In genomic region chr11:71929491-71929890, GRCh38 we compare ENCODE assay signal across 8 cellular contexts. TPM values are rescaled to one million over a fixed set of nuclear protein-coding genes. Genes with fewer than 3 reads are reported as not detected.
A peak's percentile ranks its signal among the peaks of the same experiment; 100 is the strongest.
DNase-seq lines count a peak whose midpoint lies in the region; ATAC-seq, FAIRE-seq and TF ChIP-seq lines count a peak whose summit lies in the region.

No MANE protein-coding gene starts in this region.

- ATAC-seq in thoracic aorta (ENCODE audit: insufficient number of reproducible peaks, low FRiP score, low read depth) (no peak), GM18907 (IDR thresholded peaks at IDR 0.05; ENCODE audit: unreplicated experiment) (no peak), HG03139 (IDR thresholded peaks at IDR 0.05; ENCODE audit: unreplicated experiment) (no peak)

- 6% methylated on average over 6 of the region's 6 CpGs for WGBS in liver

- TF ChIP-seq CTCF in liver (IDR thresholded peaks at IDR 0.05; ENCODE audit: low read depth, low read length, missing input control) (no peak), thoracic aorta (IDR thresholded peaks at IDR 0.05) (no peak)

- H3K4me3 Mint-ChIP-seq in activated CD4-positive, alpha-beta T cell treated with anti-CD3 and anti-CD28 coated beads, Interleukin-2, amount 10 ng/mL, durations not matched to agents 7 days and 5 days: peak overlapping the region; percentile 97

- H3K9ac ChIP-seq in adipocyte (ENCODE audit: low read length) (peak overlapping the region; percentile 91), liver (ENCODE audit: low read depth in 1 of 2, low read length in 2 of 2) (peak overlapping the region; percentile 52 to 85)

- CTCF ChIA-PET in activated CD4-positive, alpha-beta T cell treated with anti-CD3 and anti-CD28 coated beads, Interleukin-2, amount 10 ng/mL, durations not matched to agents 7 days and 5 days (lab: Charles Lee): interaction anchor here (1.0 to 2.1 kb wide), 5 partner anchors 9 to 340 kb away, joined by 3 to 6 read pairs (median 4); no protein-coding TSS in a partner anchor

- FAIRE-seq in GM19239 (lab: Jason Lieb, UNC): no peak

- H3K4me3 ChIP-seq in adipocyte (ENCODE audit: low read length) (peak overlapping the region; percentile 91), liver (ENCODE audit: low read depth in 1 of 3, low read length in 3 of 3) (peak overlapping the region; percentile 71 to 100 (median 92)), thoracic aorta (peak overlapping the region; percentile 92)

- H3K27me3 Mint-ChIP-seq in activated CD4-positive, alpha-beta T cell treated with anti-CD3 and anti-CD28 coated beads, Interleukin-2, amount 10 ng/mL, durations not matched to agents 7 days and 5 days: no peaks in the 10 kb centered on the region

- TF ChIP-seq RAD21 in liver (IDR thresholded peaks at IDR 0.05): no peak

- DNase-seq in activated CD4-positive, alpha-beta T cell treated with anti-CD3 and anti-CD28 coated beads, Interleukin-2, amount 10 ng/mL, durations not matched to agents 7 days and 5 days: no peak
- no peak for DNase-seq in activated CD4-positive, alpha-beta T cell treated with anti-CD3 and anti-CD28 coated beads for 4 hours
- DNase-seq in adipocyte (ENCODE audit: low read depth) (no peak), thoracic aorta (ENCODE audit: low spot score) (no peak), GM19239 (ENCODE audit: insufficient read length, low spot score) (no peak)

- no peaks in the 10 kb centered on the region for H3K9me3 ChIP-seq in adipocyte (ENCODE audit: control insufficient read depth, low read length)
- no peaks in the 10 kb centered on the region for H3K9me3 ChIP-seq in liver (ENCODE audit: control insufficient read depth in 4 of 4, low read length in 3 of 4)
- H3K9me3 ChIP-seq in thoracic aorta: no peaks in the 10 kb centered on the region

- H3K27me3 ChIP-seq in adipocyte (replicated peaks; ENCODE audit: control insufficient read depth, insufficient read depth, low read length) (no peaks in the 10 kb centered on the region), liver (ENCODE audit: control insufficient read depth in 4 of 4, insufficient read depth in 4 of 4, low read length in 3 of 4) (no peaks in the 10 kb centered on the region), thoracic aorta (replicated peaks; ENCODE audit: insufficient read depth) (no peaks in the 10 kb centered on the region)

- H3K27ac Mint-ChIP-seq in activated CD4-positive, alpha-beta T cell treated with anti-CD3 and anti-CD28 coated beads, Interleukin-2, amount 10 ng/mL, durations not matched to agents 7 days and 5 days: peak overlapping the region; percentile 99

- H3K9me3 Mint-ChIP-seq in activated CD4-positive, alpha-beta T cell treated with anti-CD3 and anti-CD28 coated beads, Interleukin-2, amount 10 ng/mL, durations not matched to agents 7 days and 5 days: no peaks in the 10 kb centered on the region

- peaks cover 54% of the 10 kb centered on the region for H3K4me1 Mint-ChIP-seq in activated CD4-positive, alpha-beta T cell treated with anti-CD3 and anti-CD28 coated beads, Interleukin-2, amount 10 ng/mL, durations not matched to agents 7 days and 5 days

- POLR2A ChIA-PET in activated CD4-positive, alpha-beta T cell treated with anti-CD3 and anti-CD28 coated beads, Interleukin-2, amount 10 ng/mL, durations not matched to agents 7 days and 5 days (lab: Charles Lee): no interaction called here

- peaks cover 18% of the 10 kb centered on the region for H3K36me3 Mint-ChIP-seq in activated CD4-positive, alpha-beta T cell treated with anti-CD3 and anti-CD28 coated beads, Interleukin-2, amount 10 ng/mL, durations not matched to agents 7 days and 5 days (ENCODE audit: low read depth)

- no peak overlapping the region for H3K27ac ChIP-seq in liver (ENCODE audit: low read depth in 1 of 2, low read length in 2 of 2)
- H3K27ac ChIP-seq in thoracic aorta: peak overlapping the region; percentile 86 to 89

- no peaks in the 10 kb centered on the region for H3K36me3 ChIP-seq in adipocyte (ENCODE audit: control insufficient read depth, insufficient read depth, low read length, severe bottlenecking)
- peaks cover 0 to 3% (median 0%) of the 10 kb centered on the region in 4 donors for H3K36me3 ChIP-seq in liver (ENCODE audit: control insufficient read depth in 4 of 4, insufficient read depth in 3 of 4, low read depth in 1 of 4, low read length in 3 of 4)
- H3K36me3 ChIP-seq in thoracic aorta: no peaks in the 10 kb centered on the region

- H3K4me1 ChIP-seq in adipocyte (ENCODE audit: control insufficient read depth, insufficient read depth, low read length): peaks cover 24% of the 10 kb centered on the region
- peaks cover 6 to 34% (median 29%) of the 10 kb centered on the region in 4 donors for H3K4me1 ChIP-seq in liver (ENCODE audit: control insufficient read depth in 4 of 4, insufficient read depth in 4 of 4, low read length in 3 of 4)
- H3K4me1 ChIP-seq in thoracic aorta (ENCODE audit: control insufficient read depth in 1 of 2, low read depth in 2 of 2): peaks cover 32 to 63% of the 10 kb centered on the region in 2 donors

TF ChIP-seq in liver, 16 proteins besides CTCF, POLR2A, EP300 and RAD21:
- TF ChIP-seq SP1 (IDR thresholded peaks at IDR 0.05) (no peak), ZBTB33 (IDR thresholded peaks at IDR 0.05) (no peak), MAX (IDR thresholded peaks at IDR 0.05) (no peak), NR2F2 (IDR thresholded peaks at IDR 0.05) (no peak), JUND (IDR thresholded peaks at IDR 0.05) (no peak), ATF3 (IDR thresholded peaks at IDR 0.05) (no peak), FOXA2 (IDR thresholded peaks at IDR 0.05) (no peak), HNF4G (IDR thresholded peaks at IDR 0.05) (no peak), FOXA1 (IDR thresholded peaks at IDR 0.05) (no peak), EGR1 (IDR thresholded peaks at IDR 0.05; ENCODE audit: low read depth in 2 of 2) (no peak), GABPA (IDR thresholded peaks at IDR 0.05 in 1 of 2, conservative IDR thresholded peaks at IDR 0.05 in 1 of 2) (no peak), YY1 (IDR thresholded peaks at IDR 0.05) (no peak), HNF4A (conservative IDR thresholded peaks at IDR 0.05) (no peak), RXRA (IDR thresholded peaks at IDR 0.05) (no peak)
TF ChIP-seq in liver: peak in this region for 0.

RNA-seq across cellular contexts. Expression of gene RNF121, which starts 0.6 kb away (rescaled TPM):
- 10 to 100 TPM; 23.8 to 26.4 TPM for total RNA-seq in activated CD4-positive, alpha-beta T cell treated with anti-CD3 and anti-CD28 coated beads, Interleukin-2, amount 10 ng/mL, durations not matched to agents 7 days and 5 days
- total RNA-seq in liver (10 to 100 TPM; 11.9 to 31.1 TPM), thoracic aorta (10 to 100 TPM; 50.2 to 74.6 TPM)
- polyA plus RNA-seq in liver: 10 to 100 TPM; 10.2 to 16.5 TPM

RNA-seq across cellular contexts. Expression of gene XNDC1N, which starts 1.1 kb away (rescaled TPM):
- total RNA-seq in activated CD4-positive, alpha-beta T cell treated with anti-CD3 and anti-CD28 coated beads, Interleukin-2, amount 10 ng/mL, durations not matched to agents 7 days and 5 days: 10 to 100 TPM; 15.5 to 18.7 TPM
- total RNA-seq in liver (1 to 10 TPM; 5.6 to 7.9 TPM), thoracic aorta (1 to 10 TPM; 6.0 to 7.7 TPM)
- polyA plus RNA-seq in liver: 1 to 10 TPM in 1 of 2 donors, under 1 TPM in 1; 0.59 to 2.1 TPM

RNA-seq across cellular contexts. Expression of gene DEFB131B, which starts 51.2 kb away (rescaled TPM):
- not detected for total RNA-seq in activated CD4-positive, alpha-beta T cell treated with anti-CD3 and anti-CD28 coated beads, Interleukin-2, amount 10 ng/mL, durations not matched to agents 7 days and 5 days
- total RNA-seq in liver: not detected
- polyA plus RNA-seq in liver: not detected
- total RNA-seq in thoracic aorta: not detected

Comparison
In these comparisons a context has a peak if more than half of its experiments do, and no peak if none do; other contexts are left out.
1. H3K27ac ChIP-seq: peak in thoracic aorta (2 of 2); none in liver (0 of 2).
2. Peak in every context shown above with its lines, with median percentiles within 50 percentile points of each other: H3K4me3 ChIP-seq.